Comparison of ENCODE assay signal across 19 cellular contexts in genomic region chr18:9428862-9429661, GRCh38. TPM values are rescaled to one million over a fixed set of nuclear protein-coding genes. Genes with fewer than 3 reads are reported as not detected.
DNase-seq lines count a peak whose midpoint lies in the region; ATAC-seq, FAIRE-seq and TF ChIP-seq lines count a peak whose summit lies in the region.
"Had no signal": no experiment of that assay in that cellular context is flagged by ENCODE, and none has a peak within 500 bp of the region (broad histone marks: within the 10 kb centered on the region; RNA-seq: fewer than 3 reads in every experiment).

No MANE protein-coding gene starts in this region.

- TF ChIP-seq CTCF in bronchial epithelial cell (IDR thresholded peaks at IDR 0.05; ENCODE audit: insufficient read depth, low read length, severe bottlenecking): no peak
- TF ChIP-seq CTCF in fibroblast of the aortic adventitia (IDR thresholded peaks at IDR 0.05; ENCODE audit: insufficient read depth, low read length): no peak
- no peak for TF ChIP-seq CTCF in gastrocnemius medialis (IDR thresholded peaks at IDR 0.05 in 4 of 5, conservative IDR thresholded peaks at IDR 0.05 in 1 of 5)

- ATAC-seq in gastrocnemius medialis: peak; percentile 49 to 84

- H3K27me3 ChIP-seq in bronchial epithelial cell (ENCODE audit: control insufficient read depth, insufficient read depth, low read length) (no peaks in the 10 kb centered on the region), gastrocnemius medialis (no peaks in the 10 kb centered on the region), HAP-1 (ENCODE audit: low read depth) (no peaks in the 10 kb centered on the region)
- H3K27me3 ChIP-seq: adrenal gland had no signal

- DNase-seq in Ammon's horn (ENCODE audit: low spot score) (peak; percentile 41), bronchial epithelial cell (ENCODE audit: low read depth) (peak; percentile 25), fibroblast of the aortic adventitia (ENCODE audit: low read depth) (peak; percentile 30), gastrocnemius medialis (no peak), HAP-1 (ENCODE audit: low spot score in 2 of 2) (no peak), HT-29 (ENCODE audit: low spot score) (no peak)
- no peak for DNase-seq in stimulated activated CD8-positive, alpha-beta memory T cell treated with anti-CD3 and anti-CD28 coated beads, Interleukin-4, amount 100 ng/mL, for 48 hours
- no peak for DNase-seq in stimulated activated CD4-positive, alpha-beta T cell treated with anti-CD3 and anti-CD28 coated beads, Interleukin-2, amount 100 ng/mL, for 24 hours
- DNase-seq: ACHN; activated CD4-positive, alpha-beta T cell treated with anti-CD3 and anti-CD28 coated beads, Interleukin-2, amount 50 U/mL, for 1 hour; activated gamma-delta T cell; adrenal gland; CD4-positive, alpha-beta memory T cell; NCI-H748 treated with DMSO at 0.1 percent for 48 hours; SIG-M5; T-helper 1 cell had no signal

- H3K4me3 ChIP-seq in bronchial epithelial cell (ENCODE audit: low read depth, low read length): no peak overlapping the region
- H3K4me3 ChIP-seq in fibroblast of the aortic adventitia (ENCODE audit: low read depth, low read length): no peak overlapping the region
- H3K4me3 ChIP-seq in gastrocnemius medialis: no peak overlapping the region
- H3K4me3 ChIP-seq in HAP-1: no peak overlapping the region
- H3K4me3 ChIP-seq: adrenal gland, psoas muscle had no signal

- FAIRE-seq in bronchial epithelial cell (lab: Jason Lieb, UNC): no peak
- FAIRE-seq: G401.6, GM19239 had no signal

- H3K4me1 ChIP-seq in gastrocnemius medialis (no peaks in the 10 kb centered on the region), HAP-1 (peaks cover 5% of the 10 kb centered on the region)
- H3K4me1 ChIP-seq: adrenal gland, psoas muscle had no signal

- no peak for TF ChIP-seq POLR2A in gastrocnemius medialis (IDR thresholded peaks at IDR 0.05)

- peak overlapping the region in 2 of 4 donors; percentile 48 to 59 for H3K27ac ChIP-seq in gastrocnemius medialis
- H3K27ac ChIP-seq: adrenal gland, psoas muscle had no signal

- intact Hi-C loops in gastrocnemius medialis (cut with DNase I; ENCODE audit: low total_unique reads): no loop called here

- in situ Hi-C loops in gastrocnemius medialis (cut with MboI; ENCODE audit: low sequenced_read_pairs in 4 of 4): no loop called here
- in situ Hi-C loops in HAP-1 (cut with MboI; ENCODE audit: low sequenced_read_pairs): no loop called here

- no peaks in the 10 kb centered on the region for H3K9me3 ChIP-seq in gastrocnemius medialis
- no peaks in the 10 kb centered on the region for H3K9me3 ChIP-seq in HAP-1
- H3K9me3 ChIP-seq: adrenal gland, psoas muscle had no signal

- no peaks in the 10 kb centered on the region for H3K36me3 ChIP-seq in bronchial epithelial cell (ENCODE audit: control insufficient read depth, insufficient read depth, low read length)
- H3K36me3 ChIP-seq in gastrocnemius medialis: no peaks in the 10 kb centered on the region
- H3K36me3 ChIP-seq in HAP-1 (replicated peaks): no peaks in the 10 kb centered on the region
- H3K36me3 ChIP-seq: adrenal gland had no signal

RNA-seq across cellular contexts. Expression of gene RALBP1, which starts 46.3 kb away (rescaled TPM):
- total RNA-seq in bronchial epithelial cell (63.7 and 76.4 TPM in 2 replicates), fibroblast of the aortic adventitia (ENCODE audit: low replicate concordance) (77.2 and 100 TPM in 2 replicates), gastrocnemius medialis (100 to 1,000 TPM in 1 of 4 donors, 10 to 100 TPM in 3; 41.5 to 108 (median 78.1) TPM)
- total RNA-seq in HT-29 (2014; rRNA removed; shearing (Covaris generic)): 62.2 and 67.8 TPM in 2 replicates

Comparison
In these comparisons a context has a peak if more than half of its experiments do, and no peak if none do; other contexts are left out.
1. DNase-seq: peak in Ammon's horn (single experiment), bronchial epithelial cell (single experiment) and fibroblast of the aortic adventitia (single experiment); none in gastrocnemius medialis (0 of 2), stimulated activated CD8-positive, alpha-beta memory T cell treated with anti-CD3 and anti-CD28 coated beads, Interleukin-4, amount 100 ng/mL, for 48 hours (single experiment), HAP-1 (0 of 2), HT-29 (single experiment) and stimulated activated CD4-positive, alpha-beta T cell treated with anti-CD3 and anti-CD28 coated beads, Interleukin-2, amount 100 ng/mL, for 24 hours (0 of 2).